In the genomic region with DNA sequence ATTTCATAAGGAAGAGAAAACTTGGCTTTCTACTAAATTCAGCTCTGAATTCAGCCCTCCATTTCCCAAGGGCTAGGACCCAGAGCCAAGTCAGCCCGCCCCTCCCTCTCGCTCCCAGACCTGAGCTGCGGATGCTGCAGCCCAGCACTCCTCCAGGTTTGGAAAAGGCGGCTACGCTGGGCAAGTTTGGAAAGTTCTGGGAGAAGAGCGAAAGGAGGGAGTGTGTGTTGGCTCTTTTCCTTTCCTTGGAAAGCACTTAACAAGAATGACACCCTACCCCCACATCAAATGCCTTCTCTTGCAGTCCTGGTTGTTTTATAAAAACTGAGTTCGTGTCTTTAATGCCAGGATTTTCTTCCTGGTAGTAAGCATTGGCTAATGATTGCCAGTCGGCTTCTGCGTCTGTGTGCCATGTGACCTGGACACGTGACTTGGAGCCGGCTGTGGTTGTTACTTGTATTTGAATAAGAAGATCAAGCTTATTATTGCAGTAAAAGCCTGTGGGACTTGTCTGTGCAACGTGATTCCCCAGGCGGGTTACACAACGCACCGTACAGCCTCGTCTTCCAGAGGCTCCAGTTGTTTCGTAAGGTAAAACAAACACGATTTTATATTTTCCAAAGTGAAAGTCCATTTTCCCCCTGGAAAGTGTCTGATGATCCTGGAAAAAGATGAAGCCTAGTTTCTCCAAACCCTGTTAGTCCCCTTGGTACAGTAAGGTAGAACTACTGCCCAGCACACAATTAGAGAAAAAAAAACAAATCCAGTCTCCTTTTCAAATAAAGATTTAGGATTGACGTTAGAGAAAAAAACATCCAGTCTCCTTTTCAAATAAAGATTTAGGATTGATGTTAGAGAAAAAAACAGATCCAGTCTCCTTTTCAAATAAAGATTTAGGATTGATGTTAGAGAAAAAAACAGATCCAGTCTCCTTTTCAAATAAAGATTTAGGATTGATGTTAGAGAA, we compare ENCODE assay signal across 1 cellular context.
TF ChIP-seq lines count a peak whose summit lies in the region.

No MANE protein-coding gene starts in this region.

TF ChIP-seq in A549, 52 proteins besides CTCF, POLR2A, EP300 and RAD21 (continued from another document):
- no peak for TF ChIP-seq MAFK (IDR thresholded peaks at IDR 0.05; ENCODE audit: partially characterized antibody)
